Comparison of ENCODE assay signal across 15 cellular contexts in genomic region chr3:99862208-99862607, GRCh38. TPM values are rescaled to one million over a fixed set of nuclear protein-coding genes. Genes with fewer than 3 reads are reported as not detected.
DNase-seq lines count a peak whose midpoint lies in the region; ATAC-seq and TF ChIP-seq lines count a peak whose summit lies in the region.
"Had no signal": no experiment of that assay in that cellular context is flagged by ENCODE, and none has a peak within 500 bp of the region (broad histone marks: within the 10 kb centered on the region; RNA-seq: fewer than 3 reads in every experiment).

No MANE protein-coding gene starts in this region.

- H3K4me1 ChIP-seq in uterus (peaks cover 8 to 10% of the 10 kb centered on the region in 2 donors), right cardiac atrium (ENCODE audit: control insufficient read depth, insufficient read depth, low read length) (peaks cover 5% of the 10 kb centered on the region)

- TF ChIP-seq CTCF in astrocyte of the spinal cord (IDR thresholded peaks at IDR 0.05; ENCODE audit: low read depth, low read length) (no peak), uterus (IDR thresholded peaks at IDR 0.05) (no peak)

- in situ Hi-C loops in astrocyte of the spinal cord (cut with HindIII; ENCODE audit: low sequenced_read_pairs), result no loop called here

- H3K9me3 ChIP-seq in uterus, result no peaks in the 10 kb centered on the region
- H3K9me3 ChIP-seq in right cardiac atrium (ENCODE audit: control insufficient read depth, low read length), result no peaks in the 10 kb centered on the region
- H3K9me3 ChIP-seq: body of pancreas had no signal

- H3K27me3 ChIP-seq in uterus, result no peaks in the 10 kb centered on the region
- H3K27me3 ChIP-seq in right cardiac atrium (ENCODE audit: control insufficient read depth, insufficient read depth), result no peaks in the 10 kb centered on the region
- H3K27me3 ChIP-seq: body of pancreas had no signal

- intact Hi-C loops in uterus (cut with DNase I; ENCODE audit: low total_unique reads), result no loop called here
- intact Hi-C loops in right cardiac atrium (cut with DNase I), result no loop called here

- H3K4me3 ChIP-seq in astrocyte of the spinal cord (ENCODE audit: low read depth, low read length) (no peak overlapping the region), uterus (no peak overlapping the region), right cardiac atrium (ENCODE audit: low read length) (no peak overlapping the region)
- H3K4me3 ChIP-seq: body of pancreas had no signal

- H3K27ac ChIP-seq in uterus (peak overlapping the region; percentile 79 to 85), right cardiac atrium (ENCODE audit: low read length) (no peak overlapping the region)
- H3K27ac ChIP-seq: body of pancreas, epithelial cell of prostate had no signal

- 53% methylated on average over 2 of the region's 2 CpGs for WGBS in right cardiac atrium

- H3K36me3 ChIP-seq in uterus, result no peaks in the 10 kb centered on the region

- TF ChIP-seq POLR2A in uterus (IDR thresholded peaks at IDR 0.05) (no peak), erythroblast (IDR thresholded peaks at IDR 0.05; ENCODE audit: low read length) (no peak)

- no peak for ATAC-seq in right cardiac atrium
- ATAC-seq: body of pancreas had no signal

- peak; percentile 82 for DNase-seq in HS-5 (ENCODE audit: low read depth)
- peak; percentile 51 for DNase-seq in astrocyte of the spinal cord (ENCODE audit: low read depth, low spot score)
- peak; percentile 89 for DNase-seq in kidney tubule cell (ENCODE audit: low spot score)
- DNase-seq in uterus, result no peak
- no peak for DNase-seq in right cardiac atrium
- DNase-seq in erythroblast (lab: John Stamatoyannopoulos, UW), result no peak
- DNase-seq in NCI-H510A treated with DMSO at 0.1 percent for 48 hours (lab: John Stamatoyannopoulos, UW), result no peak
- DNase-seq: activated CD4-positive, alpha-beta T cell treated with anti-CD3 and anti-CD28 coated beads for 48 hours; activated T-cell treated with anti-CD3 and anti-CD28 coated beads, Interleukin-2, amount 50 U/mL, for 72 hours; body of pancreas; Calu3; Karpas-422; NCI-H2081 treated with DMSO at 0.1 percent for 48 hours; stimulated activated CD4-positive, alpha-beta T cell treated with anti-CD3 and anti-CD28 coated beads, Interleukin-4, amount 100 ng/mL, for 4 hours had no signal

RNA-seq across cellular contexts. Expression of gene CMSS1, which starts 44.5 kb away (rescaled TPM):
- total RNA-seq in uterus, result 10 to 100 TPM in 3 of 4 donors, 1 to 10 TPM in 1; 1.8 to 41.2 (median 17.0) TPM
- total RNA-seq in right cardiac atrium, result 10 to 100 TPM; 21.1 to 33.8 (median 27.7) TPM
- 18.9 TPM for polyA plus RNA-seq in right cardiac atrium

Comparison
In these comparisons a context has a peak if more than half of its experiments do, and no peak if none do; other contexts are left out.
1. DNase-seq: peak in HS-5 (single experiment), astrocyte of the spinal cord (single experiment) and kidney tubule cell (single experiment); none in uterus (0 of 2), right cardiac atrium (0 of 3), erythroblast (0 of 2) and NCI-H510A treated with DMSO at 0.1 percent for 48 hours (single experiment).